Comparison of ENCODE assay signal across 8 cellular contexts in genomic region chr3:152301745-152302181, GRCh38. TPM values are rescaled to one million over a fixed set of nuclear protein-coding genes. Genes with fewer than 3 reads are reported as not detected.
DNase-seq lines count a peak whose midpoint lies in the region; ATAC-seq, FAIRE-seq and TF ChIP-seq lines count a peak whose summit lies in the region.

No MANE protein-coding gene starts in this region.

- TF ChIP-seq POLR2A in K562 (conservative IDR thresholded peaks at IDR 0.05) (no peak), ovary (IDR thresholded peaks at IDR 0.05) (no peak)

- ATAC-seq in K562 (no peak), HG02763 (IDR thresholded peaks at IDR 0.05; ENCODE audit: unreplicated experiment) (no peak)

- peaks cover 100% of the 10 kb centered on the region for H3K79me2 ChIP-seq in K562 (ENCODE audit: control insufficient read depth, insufficient read depth, low read length)

- H3K36me3 Mint-ChIP-seq in CD4-positive, alpha-beta memory T cell, result peaks cover 31 to 64% of the 10 kb centered on the region in 2 donors

- no peaks in the 10 kb centered on the region for H3K9me3 ChIP-seq in CD4-positive, alpha-beta memory T cell (ENCODE audit: control insufficient read depth in 1 of 2, low read length in 2 of 2)
- H3K9me3 ChIP-seq in KOPT-K1 (ENCODE audit: insufficient read depth, low read length, poor library complexity, severe bottlenecking), result no peaks in the 10 kb centered on the region
- no peaks in the 10 kb centered on the region for H3K9me3 ChIP-seq in K562 (replicated peaks; ENCODE audit: control insufficient read depth, insufficient read depth, low read depth, low read length)
- no peaks in the 10 kb centered on the region for H3K9me3 ChIP-seq in ovary

- H3K4me3 ChIP-seq in CD4-positive, alpha-beta memory T cell (ENCODE audit: low read length in 2 of 2), result peak overlapping the region; percentile 9 to 18
- H3K4me3 ChIP-seq in K562 (no peak overlapping the region), ovary (peak overlapping the region; percentile 39)

- in situ Hi-C loops in K562 (cut with MboI), result no loop called here
- in situ Hi-C loops in GM13977 (cut with MboI; ENCODE audit: low pct_unique_long_range_greater_than_20kb, low sequenced_read_pairs, unreplicated experiment), result no loop called here

- H3K27me3 ChIP-seq in CD4-positive, alpha-beta memory T cell (ENCODE audit: insufficient read depth, low read length), result no peaks in the 10 kb centered on the region
- H3K27me3 ChIP-seq in K562 (ENCODE audit: control insufficient read depth in 2 of 2, insufficient read depth in 2 of 2, low read length in 2 of 2) (no peaks in the 10 kb centered on the region), ovary (no peaks in the 10 kb centered on the region)

- no peaks in the 10 kb centered on the region for H3K27me3 Mint-ChIP-seq in CD4-positive, alpha-beta memory T cell

- WGBS in K562 (ENCODE audit: insufficient coverage, low coverage, missing lambda C conversion rate), result 56% methylated on average over 3 of the region's 3 CpGs
- 44 to 49% (median 45%) methylated on average over 3 of the region's 3 CpGs for WGBS in ovary, 3 donors

- TF ChIP-seq EP300 in K562 (IDR thresholded peaks at IDR 0.05; ENCODE audit: low read length) (no peak), ovary (IDR thresholded peaks at IDR 0.05) (no peak)

- intact Hi-C loops in CD4-positive, alpha-beta memory T cell (cut with micrococcal nuclease), result loop anchor here (2.0 to 10.0 kb wide), 3 partner anchors 17 to 143 kb away; no protein-coding TSS in a partner anchor
- intact Hi-C loops in K562 (cut with micrococcal nuclease) (no loop called here), ovary (cut with DNase I) (no loop called here)

- no peak overlapping the region; a peak in 1 of 4 replicates for H3K9ac ChIP-seq in K562 (ENCODE audit: insufficient read depth in 1 of 2, low read depth in 2 of 2, low read length in 2 of 2)

- no peak for TF ChIP-seq RAD21 in K562 (CRISPR knock-in tag; conservative IDR thresholded peaks at IDR 0.05 in 1 of 2, IDR thresholded peaks at IDR 0.05 in 1 of 2)

- peak overlapping the region; percentile 30 to 96 (median 81) for H3K27ac Mint-ChIP-seq in CD4-positive, alpha-beta memory T cell

- CTCF ChIA-PET in CD4-positive, alpha-beta memory T cell (lab: Charles Lee; ENCODE audit: partially characterized antibody), result interaction anchor here (1.5 to 2.7 kb wide), 2 partner anchors 24 to 118 kb away, joined by 3 to 6 read pairs; no protein-coding TSS in a partner anchor
- CTCF ChIA-PET in K562 (lab: Yijun Ruan, JAX; ENCODE audit: low intra/inter-chr PET ratio), result no interaction called here
- CTCF ChIA-PET in RWPE1 (lab: Yijun Ruan, JAX), result interaction anchor here (0.7 kb wide), 1 partner anchor 39 kb away, joined by 5 read pairs; no protein-coding TSS in a partner anchor

- H3K4me1 Mint-ChIP-seq in CD4-positive, alpha-beta memory T cell, result peaks cover 69 to 92% (median 80%) of the 10 kb centered on the region in 4 donors

- no peaks in the 10 kb centered on the region for H3K9me3 Mint-ChIP-seq in CD4-positive, alpha-beta memory T cell

- peak overlapping the region; percentile 45 for H3K27ac ChIP-seq in CD4-positive, alpha-beta memory T cell (ENCODE audit: low read depth, low read length)
- peak overlapping the region; percentile 11 for H3K27ac ChIP-seq in KOPT-K1 (ENCODE audit: low read depth, low read length, poor library complexity, severe bottlenecking)
- peak overlapping the region; percentile 49 for H3K27ac ChIP-seq in K562 (ENCODE audit: extremely low read depth, low read depth, low read length)
- peak overlapping the region in 1 of 2 donors; percentile 66 for H3K27ac ChIP-seq in ovary
- no peak overlapping the region for H3K27ac ChIP-seq in RWPE1

- no peaks in the 10 kb centered on the region for H3K9me1 ChIP-seq in K562 (ENCODE audit: control insufficient read depth, insufficient read depth, low read length)

- H3K4me1 ChIP-seq in CD4-positive, alpha-beta memory T cell (ENCODE audit: insufficient read depth, low read length), result peaks cover 100% of the 10 kb centered on the region
- H3K4me1 ChIP-seq in K562 (replicated peaks in 1 of 2; ENCODE audit: control insufficient read depth in 2 of 2, insufficient read depth in 2 of 2, low read length in 2 of 2) (peaks cover 0 to 37% of the 10 kb centered on the region in 2 experiments; a peak in 3 of 5 replicates), ovary (ENCODE audit: insufficient read depth) (peaks cover 3% of the 10 kb centered on the region)

- H3K4me3 Mint-ChIP-seq in CD4-positive, alpha-beta memory T cell, result peak overlapping the region in 7 of 8 donors; percentile 7 to 77 (median 66)

- no TSS peak for BruUV-seq in K562 (replicated peaks; lab: Mats Ljungman, UMichigan)

- FAIRE-seq in K562 (lab: Jason Lieb, UNC), result no peak

- peaks cover 22% of the 10 kb centered on the region for H4K20me1 ChIP-seq in K562 (replicated peaks; ENCODE audit: control insufficient read depth, insufficient read depth, low read length)

- DNase-seq in CD4-positive, alpha-beta memory T cell, result no peak
- no peak for DNase-seq in K562 (ENCODE audit: extremely low read depth in 1 of 4, low spot score in 3 of 4)
- no peak for DNase-seq in ovary
- DNase-seq in RWPE1 (ENCODE audit: low spot score), result no peak
- DNase-seq in cortex of kidney (lab: John Stamatoyannopoulos, UW), result no peak
- DNase-seq in GM13977 (ENCODE audit: low spot score), result no peak

- no peak overlapping the region for H2AFZ ChIP-seq in K562 (ENCODE audit: low read depth, low read length)

- POLR2A ChIA-PET in CD4-positive, alpha-beta memory T cell (lab: Charles Lee; ENCODE audit: partially characterized antibody), result interaction anchor here (0.8 to 4.5 kb wide), 10 partner anchors 10 to 113 kb away, joined by 3 to 32 read pairs (median 4); partner anchors contain the start of gene MBNL1
- POLR2A ChIA-PET in K562 (lab: Yijun Ruan, JAX), result no interaction called here
- POLR2A ChIA-PET in RWPE1 (lab: Yijun Ruan, JAX; ENCODE audit: low non-redundant PET), result no interaction called here

- no peak for TF ChIP-seq CTCF in K562 (IDR thresholded peaks at IDR 0.05 in 2 of 3, conservative IDR thresholded peaks at IDR 0.05 in 1 of 3; ENCODE audit: insufficient read depth in 2 of 3, low read depth in 1 of 3, low read length in 3 of 3)
- no peak for TF ChIP-seq CTCF in ovary (IDR thresholded peaks at IDR 0.05)
- TF ChIP-seq CTCF in RWPE1 (conservative IDR thresholded peaks at IDR 0.05; ENCODE audit: low read depth), result no peak
- no peak for TF ChIP-seq CTCF in GM13977 (IDR thresholded peaks at IDR 0.05; ENCODE audit: extremely low read depth, insufficient read depth, missing control alignments)

- H3K36me3 ChIP-seq in CD4-positive, alpha-beta memory T cell (ENCODE audit: insufficient read depth, low read length), result peaks cover 19% of the 10 kb centered on the region
- H3K36me3 ChIP-seq in KOPT-K1 (ENCODE audit: insufficient read depth, low read length) (peaks cover 100% of the 10 kb centered on the region), K562 (ENCODE audit: control insufficient read depth, insufficient read depth, low read length) (peaks cover 91% of the 10 kb centered on the region), ovary (no peaks in the 10 kb centered on the region)

- H3K4me2 ChIP-seq in K562 (ENCODE audit: insufficient read depth, low read length), result no peak overlapping the region

TF ChIP-seq in K562, 482 proteins besides CTCF, POLR2A, EP300 and RAD21 (continues in another document):
- TF ChIP-seq TBL1XR1 (IDR thresholded peaks at IDR 0.05; ENCODE audit: low read length in 2 of 2) (no peak), XRCC5 (IDR thresholded peaks at IDR 0.05; ENCODE audit: low read depth, low read length) (no peak), ZBTB43 (CRISPR knock-in tag; IDR thresholded peaks at IDR 0.05) (no peak), PHTF2 (CRISPR knock-in tag; IDR thresholded peaks at IDR 0.05) (no peak), TAF9B (IDR thresholded peaks at IDR 0.05; ENCODE audit: partially characterized antibody) (no peak)

RNA-seq across cellular contexts. Expression of gene MBNL1, which starts 33.0 kb away (rescaled TPM):
- 100 to 1,000 TPM; 420 to 430 TPM for total RNA-seq in CD4-positive, alpha-beta memory T cell
- polyA plus RNA-seq in CD4-positive, alpha-beta memory T cell, result 100 to 1,000 TPM; 289 to 302 TPM
- 337 and 524 TPM in 2 replicates for total RNA-seq in K562 (2011; cell fraction: chromatin; rRNA removed; ENCODE audit: low replicate concordance)
- total RNA-seq in K562 (2011; cell fraction: nucleolus; rRNA removed), result 154 and 188 TPM in 2 replicates
- total RNA-seq in K562 (2011; cell fraction: nucleoplasm; rRNA removed), result 277 and 417 TPM in 2 replicates
- total RNA-seq in K562 (2014; rRNA removed) (240 and 243 TPM in 2 replicates), K562 (2014; rRNA removed; fragmentation: Illumina TruSeq; extraction: Trizol) (220 and 241 TPM in 2 replicates), K562 (2015; rRNA removed; fragmentation: Illumina TruSeq; extraction: Trizol) (220 and 243 TPM in 2 replicates), K562 (2021) (217 and 231 TPM in 2 replicates), ovary (100 to 1,000 TPM; 117 to 152 (median 127) TPM)
- polyA plus RNA-seq in K562 (2011; rRNA removed) (116 and 133 TPM in 2 replicates), K562 (2014; fragmentation: Illumina TruSeq; extraction: Trizol) (202 and 221 TPM in 2 replicates), K562 (2014; fragmentation: Nextera tagmentation; extraction: Ambion mirVana) (10 to 100 TPM; 70.3 to 87.3 TPM), K562 (2014; rRNA removed) (104 and 107 TPM in 2 replicates), ovary (10 to 100 TPM; 39.7 to 66.1 TPM)
- 101 and 150 TPM in 2 replicates for polyA plus RNA-seq in K562 (2011; cell fraction: cytosol; rRNA removed)
- polyA plus RNA-seq in K562 (2011; cell fraction: nucleus; rRNA removed), result 108 and 135 TPM in 2 replicates
- polyA plus RNA-seq in K562 (2012), result 74.4 and 91.9 TPM in 2 replicates
- 431 and 448 TPM in 2 replicates for polyA minus RNA-seq in K562 (2011; rRNA and poly(A)+ RNA removed)
- polyA minus RNA-seq in K562 (2011; cell fraction: cytosol; rRNA and poly(A)+ RNA removed), result 216 and 268 TPM in 2 replicates
- polyA minus RNA-seq in K562 (2011; cell fraction: nucleus; rRNA and poly(A)+ RNA removed), result 326 and 485 TPM in 2 replicates
